In genomic region chr7:100477871-100478248, GRCh38 we compare ENCODE assay signal across 8 cellular contexts. TPM values are rescaled to one million over a fixed set of nuclear protein-coding genes. Genes with fewer than 3 reads are reported as not detected.
A peak's percentile ranks its signal among the peaks of the same experiment; 100 is the strongest.
DNase-seq lines count a peak whose midpoint lies in the region; ATAC-seq and TF ChIP-seq lines count a peak whose summit lies in the region.

No MANE protein-coding gene starts in this region.

- no peaks in the 10 kb centered on the region for H3K79me1 ChIP-seq in mesendoderm (ENCODE audit: low read length)

- ATAC-seq in Right ventricle myocardium inferior (no peak), Right ventricle myocardium superior (ENCODE audit: poor library complexity) (no peak)

- H3K4me2 ChIP-seq in mesendoderm (ENCODE audit: low read length) = peak overlapping the region; percentile 76

- H3K79me2 ChIP-seq in mesendoderm (ENCODE audit: control insufficient read depth, insufficient read depth, low read length) = no peaks in the 10 kb centered on the region

- H3K18ac ChIP-seq in mesendoderm (ENCODE audit: low read length) = peak overlapping the region; percentile 64

- peak overlapping the region; percentile 81 for H3K4ac ChIP-seq in mesendoderm (ENCODE audit: low read depth, low read length)

- no peak overlapping the region for H2BK120ac ChIP-seq in mesendoderm (ENCODE audit: low read depth, low read length)

- peak overlapping the region; percentile 93 for H3K9ac ChIP-seq in mesendoderm (ENCODE audit: low read length)

- H3K27ac ChIP-seq in brain microvascular endothelial cell = no peak overlapping the region
- no peak overlapping the region for H3K27ac ChIP-seq in mesendoderm (ENCODE audit: low read depth, low read length)
- no peak overlapping the region for H3K27ac ChIP-seq in urinary bladder (ENCODE audit: low read depth)

- DNase-seq in Right ventricle myocardium inferior (ENCODE audit: missing footprints) (peak; percentile 67), Right ventricle myocardium superior (no peak), brain microvascular endothelial cell (no peak), mesendoderm (no peak), germinal center (ENCODE audit: low spot score) (no peak), NCI-H82 treated with DMSO at 0.1 percent for 48 hours (lab: John Stamatoyannopoulos, UW; ENCODE audit: unreplicated experiment) (no peak), hippocampal formation (lab: John Stamatoyannopoulos, UW) (no peak)

- peak overlapping the region; percentile 94 for H3K56ac ChIP-seq in mesendoderm (ENCODE audit: low read length)

- H2BK15ac ChIP-seq in mesendoderm (replicated peaks; ENCODE audit: low read depth) = no peak overlapping the region

- in situ Hi-C loops in brain microvascular endothelial cell (cut with HindIII; ENCODE audit: low pct_ligation_motif_present, low sequenced_read_pairs) = no loop called here

- H3K36me3 ChIP-seq in brain microvascular endothelial cell (replicated peaks) (peaks cover 10% of the 10 kb centered on the region), mesendoderm (ENCODE audit: control insufficient read depth, insufficient read depth, low read length) (no peaks in the 10 kb centered on the region), urinary bladder (ENCODE audit: insufficient read depth) (peaks cover 2% of the 10 kb centered on the region)

- H2BK5ac ChIP-seq in mesendoderm (ENCODE audit: low read length) = no peak overlapping the region

- H4K8ac ChIP-seq in mesendoderm (ENCODE audit: low read depth, low read length) = no peak overlapping the region

- no CpG with 5 or more reads among the region's 16 CpGs for WGBS in mesendoderm (ENCODE audit: extremely low coverage, insufficient coverage, low lambda C conversion rate)
- 1% methylated on average over 16 of the region's 16 CpGs for WGBS in urinary bladder

- H3K4me1 ChIP-seq in mesendoderm (ENCODE audit: control insufficient read depth, low read depth, low read length) (no peaks in the 10 kb centered on the region), urinary bladder (ENCODE audit: insufficient read depth) (peaks cover 2% of the 10 kb centered on the region)

- no peak overlapping the region for H2AK5ac ChIP-seq in mesendoderm (ENCODE audit: low read length)

- H4K5ac ChIP-seq in mesendoderm (ENCODE audit: low read length) = no peak overlapping the region

- TF ChIP-seq CTCF in brain microvascular endothelial cell (IDR thresholded peaks at IDR 0.05; ENCODE audit: low read depth, low read length, missing control alignments) = no peak

- peak overlapping the region; percentile 92 for H3K4me3 ChIP-seq in brain microvascular endothelial cell (ENCODE audit: low read depth, low read length)
- no peak overlapping the region for H3K4me3 ChIP-seq in mesendoderm (ENCODE audit: low read length)
- peak overlapping the region; percentile 93 for H3K4me3 ChIP-seq in urinary bladder (ENCODE audit: low read depth, low read length)

- H3K27me3 ChIP-seq in brain microvascular endothelial cell (replicated peaks) = no peaks in the 10 kb centered on the region
- H3K27me3 ChIP-seq in mesendoderm (ENCODE audit: insufficient read depth, low read length, poor library complexity) = no peaks in the 10 kb centered on the region

- intact Hi-C loops in Right ventricle myocardium inferior (cut with DNase I) (no loop called here), Right ventricle myocardium superior (cut with DNase I) (no loop called here)

- no peak overlapping the region for H3K23ac ChIP-seq in mesendoderm (ENCODE audit: low read length)

RNA-seq across cellular contexts. Expression of gene TSC22D4, which starts 1.2 kb away (rescaled TPM):
- total RNA-seq in Right ventricle myocardium inferior (50.3 TPM), Right ventricle myocardium superior (47.4 TPM), urinary bladder (16.6 TPM)
- polyA plus RNA-seq in mesendoderm (2013, experiment 1 of 2) = 15.8 TPM
- 16.1 TPM for polyA plus RNA-seq in mesendoderm (2013, experiment 2 of 2)
- polyA plus RNA-seq in urinary bladder = 49.6 TPM

RNA-seq across cellular contexts. Expression of gene NYAP1, which starts 5.9 kb away (rescaled TPM):
- total RNA-seq in Right ventricle myocardium inferior (0.54 TPM), Right ventricle myocardium superior (0.16 TPM), urinary bladder (1.6 TPM)
- polyA plus RNA-seq in mesendoderm (2013, experiment 1 of 2) = 1.2 TPM
- polyA plus RNA-seq in mesendoderm (2013, experiment 2 of 2) = 1.3 TPM
- polyA plus RNA-seq in urinary bladder = 1.5 TPM

RNA-seq across cellular contexts. Expression of gene SPACDR, which starts 13.8 kb away (rescaled TPM):
- total RNA-seq in Right ventricle myocardium inferior (0.35 TPM), Right ventricle myocardium superior (0.81 TPM), urinary bladder (not detected)
- polyA plus RNA-seq in mesendoderm (2013, experiment 1 of 2) = 0.10 TPM
- polyA plus RNA-seq in mesendoderm (2013, experiment 2 of 2) = 0.08 TPM
- polyA plus RNA-seq in urinary bladder = 0.62 TPM

RNA-seq across cellular contexts. Expression of gene PPP1R35, which starts 41.6 kb away (rescaled TPM):
- total RNA-seq in Right ventricle myocardium inferior = 12.4 TPM
- 10.9 TPM for total RNA-seq in Right ventricle myocardium superior
- polyA plus RNA-seq in mesendoderm (2013, experiment 1 of 2) = 58.9 TPM
- polyA plus RNA-seq in mesendoderm (2013, experiment 2 of 2) = 59.9 TPM
- 5.1 TPM for total RNA-seq in urinary bladder
- 33.6 TPM for polyA plus RNA-seq in urinary bladder

RNA-seq across cellular contexts. Expression of gene MEPCE, which starts 48.2 kb away (rescaled TPM):
- 24.9 TPM for total RNA-seq in Right ventricle myocardium inferior
- 22.2 TPM for total RNA-seq in Right ventricle myocardium superior
- polyA plus RNA-seq in mesendoderm (2013, experiment 1 of 2) = 33.8 TPM
- 34.3 TPM for polyA plus RNA-seq in mesendoderm (2013, experiment 2 of 2)
- 22.6 TPM for total RNA-seq in urinary bladder
- polyA plus RNA-seq in urinary bladder = 40.4 TPM
